Comparison of ENCODE assay signal across 9 cellular contexts in the genomic region with DNA sequence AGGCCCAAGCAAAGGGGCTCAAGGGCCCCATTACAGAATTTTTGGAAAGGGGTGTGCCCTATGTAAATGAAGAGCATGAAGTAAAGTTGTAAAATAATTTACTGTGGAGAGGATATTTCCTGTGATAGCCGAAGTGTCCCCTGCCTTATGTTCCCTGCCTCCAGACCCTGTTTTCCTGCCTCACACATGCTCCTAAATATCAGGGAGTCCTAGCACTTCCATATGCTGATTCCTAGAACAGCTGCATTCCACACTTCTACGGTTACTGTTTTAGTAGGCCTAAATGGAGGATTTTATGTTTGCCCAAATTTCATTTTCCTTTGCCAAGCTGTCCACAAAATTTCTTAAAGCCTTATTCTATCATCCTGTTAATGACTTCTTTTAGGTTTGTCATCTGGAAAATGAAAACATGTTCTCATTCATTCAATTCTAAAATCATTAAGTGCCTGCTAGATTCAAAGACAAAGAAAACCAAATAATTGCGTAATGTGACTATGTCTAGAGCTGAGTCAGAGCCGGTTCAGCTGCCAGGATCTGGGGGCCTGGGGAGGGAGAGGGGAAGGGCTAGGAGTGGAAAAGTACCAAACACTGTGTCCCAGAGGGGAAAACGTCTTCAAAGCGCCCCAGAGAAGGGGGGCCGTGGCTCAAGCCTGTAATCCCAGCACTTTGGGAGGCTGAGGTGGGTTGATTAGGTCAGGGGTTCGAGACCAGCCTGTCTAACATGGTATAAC. TPM values are rescaled to one million over a fixed set of nuclear protein-coding genes. Genes with fewer than 3 reads are reported as not detected.
DNase-seq lines count a peak whose midpoint lies in the region; ATAC-seq and TF ChIP-seq lines count a peak whose summit lies in the region.
"Had no signal": no experiment of that assay in that cellular context is flagged by ENCODE, and none has a peak within 500 bp of the region (broad histone marks: within the 10 kb centered on the region; RNA-seq: fewer than 3 reads in every experiment).

No MANE protein-coding gene starts in this region.

- ATAC-seq in HG03571 (IDR thresholded peaks at IDR 0.05; ENCODE audit: unreplicated experiment) (no peak), GM19452 (IDR thresholded peaks at IDR 0.05; ENCODE audit: unreplicated experiment) (no peak)
- ATAC-seq: left colon had no signal

- no peak overlapping the region for H3K4me2 ChIP-seq in neural progenitor cell

- peaks cover 2% of the 10 kb centered on the region for H3F3A ChIP-seq in neural progenitor cell (ENCODE audit: low read depth)

- no peak overlapping the region for H3K4me3 ChIP-seq in neural progenitor cell

- no peaks in the 10 kb centered on the region for H3K36me3 ChIP-seq in neural progenitor cell

- H3K27me3 ChIP-seq in neural progenitor cell, result no peaks in the 10 kb centered on the region

- in situ Hi-C loops in Caki2 (cut with HindIII; ENCODE audit: low pct_unique_long_range_greater_than_20kb, low sequenced_read_pairs), result no loop called here

- peaks cover 9% of the 10 kb centered on the region for H3K4me1 ChIP-seq in neural progenitor cell

- H3K27ac Mint-ChIP-seq in neural progenitor cell, result peak overlapping the region; percentile 92

- H3K79me2 ChIP-seq in neural progenitor cell (ENCODE audit: low read depth), result no peaks in the 10 kb centered on the region

- peak; percentile 80 for DNase-seq in Caki2 (ENCODE audit: low read depth)
- DNase-seq in NCI-H446 (lab: John Stamatoyannopoulos, UW), result peak; percentile 44 to 72
- DNase-seq in epidermal melanocyte (ENCODE audit: insufficient read length, low spot score), result peak; percentile 33
- no peak for DNase-seq in neural progenitor cell (ENCODE audit: low spot score)
- DNase-seq in activated CD8-positive, alpha-beta memory T cell treated with anti-CD3 and anti-CD28 coated beads, Interleukin-2, amount 50 U/mL, for 48 hours, result no peak
- DNase-seq in stimulated activated naive CD4-positive, alpha-beta T cell (lab: John Stamatoyannopoulos, UW), result no peak

- peaks cover 21% of the 10 kb centered on the region for H3K9me3 Mint-ChIP-seq in neural progenitor cell

- H3K27me3 Mint-ChIP-seq in neural progenitor cell (ENCODE audit: insufficient read depth, low read depth), result peaks cover 5% of the 10 kb centered on the region

- H3K9me3 ChIP-seq in neural progenitor cell (ENCODE audit: low read depth), result no peaks in the 10 kb centered on the region

- H3K27ac ChIP-seq in neural progenitor cell, result no peak overlapping the region

- H3K4me3 Mint-ChIP-seq in neural progenitor cell, result no peak overlapping the region

- TF ChIP-seq CTCF in neural progenitor cell (IDR thresholded peaks at IDR 0.05), result no peak

- peaks cover 7% of the 10 kb centered on the region for H3K36me3 Mint-ChIP-seq in neural progenitor cell

- peaks cover 21% of the 10 kb centered on the region for H3K4me1 Mint-ChIP-seq in neural progenitor cell

- no peak overlapping the region for H2AFZ ChIP-seq in neural progenitor cell (replicated peaks)

- H3K9ac ChIP-seq in neural progenitor cell, result no peak overlapping the region

- H4K20me1 ChIP-seq in neural progenitor cell (ENCODE audit: low read depth), result no peaks in the 10 kb centered on the region

RNA-seq across cellular contexts. Expression of a gene that starts 25.8 kb away (rescaled TPM):
- total RNA-seq in Caki2 (2014; rRNA removed; shearing (Covaris generic); ENCODE audit: low replicate concordance), result 339 and 379 TPM in 2 replicates
- 41.9 and 85.3 TPM in 2 replicates for total RNA-seq in neural progenitor cell (ENCODE audit: low replicate concordance)

RNA-seq across cellular contexts. Expression of a gene that starts 47.3 kb away (rescaled TPM):
- 18.0 and 56.6 TPM in 2 replicates for total RNA-seq in Caki2 (2014; rRNA removed; shearing (Covaris generic); ENCODE audit: low replicate concordance)
- total RNA-seq in neural progenitor cell (ENCODE audit: low replicate concordance), result 12.2 and 17.3 TPM in 2 replicates

Comparison
In these comparisons a context has a peak if more than half of its experiments do, and no peak if none do; other contexts are left out.
1. DNase-seq: peak in Caki2 (single experiment), NCI-H446 (2 of 2) and epidermal melanocyte (single experiment); none in neural progenitor cell (single experiment), activated CD8-positive, alpha-beta memory T cell treated with anti-CD3 and anti-CD28 coated beads, Interleukin-2, amount 50 U/mL, for 48 hours (single experiment) and stimulated activated naive CD4-positive, alpha-beta T cell (0 of 6).